In genomic region chr2:110443305-110444005, GRCh38 we compare ENCODE assay signal across 8 cellular contexts. TPM values are rescaled to one million over a fixed set of nuclear protein-coding genes. Genes with fewer than 3 reads are reported as not detected.
DNase-seq lines count a peak whose midpoint lies in the region; ATAC-seq, FAIRE-seq and TF ChIP-seq lines count a peak whose summit lies in the region.
"Not testable (repeated sequence)": the region's sequence is repeated elsewhere in the genome, so short reads cannot be mapped to it uniquely, and the experiment has no call there.
"Had no signal": no experiment of that assay in that cellular context is flagged by ENCODE, and none has a peak within 500 bp of the region (broad histone marks: within the 10 kb centered on the region; RNA-seq: fewer than 3 reads in every experiment).

No MANE protein-coding gene starts in this region.

- H3K9ac ChIP-seq in PC-3 (ENCODE audit: low read length); K562 (ENCODE audit: insufficient read depth in 1 of 2, low read depth in 2 of 2, low read length in 2 of 2): not testable (repeated sequence)

- not testable (repeated sequence) for H3K9me3 ChIP-seq in PC-3 (ENCODE audit: low read length); RWPE2 (ENCODE audit: severe bottlenecking); K562 (replicated peaks; ENCODE audit: control insufficient read depth, insufficient read depth, low read depth, low read length)

- H3K9me2 ChIP-seq in PC-3 (replicated peaks; ENCODE audit: low read length): not testable (repeated sequence)

- not testable (repeated sequence) for H3K9me1 ChIP-seq in K562 (ENCODE audit: control insufficient read depth, insufficient read depth, low read length)

- WGBS in K562 (ENCODE audit: insufficient coverage, low coverage, missing lambda C conversion rate): no CpG with 5 or more reads among the region's 8 CpGs

- TF ChIP-seq CTCF in PC-3 (conservative IDR thresholded peaks at IDR 0.05; ENCODE audit: low read depth, low read length); RWPE2 (IDR thresholded peaks at IDR 0.05; ENCODE audit: poor library complexity, severe bottlenecking); K562 (IDR thresholded peaks at IDR 0.05 in 2 of 3, conservative IDR thresholded peaks at IDR 0.05 in 1 of 3; ENCODE audit: insufficient read depth in 2 of 3, low read depth in 1 of 3, low read length in 3 of 3): not testable (repeated sequence)

- TSS peak; percentile 68 for BruUV-seq in PC-3 (replicated peaks; lab: Mats Ljungman, UMichigan)
- not testable (repeated sequence) for BruUV-seq in K562 (replicated peaks; lab: Mats Ljungman, UMichigan)

- POLR2A ChIA-PET in PC-3 (lab: Charles Lee; ENCODE audit: unreplicated experiment); K562 (lab: Yijun Ruan, JAX): not testable (repeated sequence)

- ATAC-seq in PC-3 (peak; percentile 82), RWPE2 (ENCODE audit: low read depth) (peak; percentile 86)
- not testable (repeated sequence) for ATAC-seq in K562

- H3K27me3 ChIP-seq in PC-3 (ENCODE audit: low read length); RWPE2 (ENCODE audit: insufficient read depth, poor library complexity, severe bottlenecking); K562 (ENCODE audit: control insufficient read depth in 2 of 2, insufficient read depth in 2 of 2, low read length in 2 of 2): not testable (repeated sequence)

- CTCF ChIA-PET in PC-3 (lab: Charles Lee); K562 (lab: Yijun Ruan, JAX; ENCODE audit: low intra/inter-chr PET ratio): not testable (repeated sequence)

- not testable (repeated sequence) for H4K20me1 ChIP-seq in PC-3 (ENCODE audit: low read length); K562 (replicated peaks; ENCODE audit: control insufficient read depth, insufficient read depth, low read length)

- not testable (repeated sequence) for H3K4me1 ChIP-seq in PC-3 (ENCODE audit: insufficient read depth, low read length); RWPE2 (ENCODE audit: insufficient read depth, poor library complexity, severe bottlenecking); K562 (replicated peaks in 1 of 2; ENCODE audit: control insufficient read depth in 2 of 2, insufficient read depth in 2 of 2, low read length in 2 of 2)

- not testable (repeated sequence) for TF ChIP-seq RAD21 in K562 (CRISPR knock-in tag; conservative IDR thresholded peaks at IDR 0.05 in 1 of 2, IDR thresholded peaks at IDR 0.05 in 1 of 2)

- not testable (repeated sequence) for TF ChIP-seq POLR2A in H54 (IDR thresholded peaks at IDR 0.05; ENCODE audit: low read depth, low read length); K562 (conservative IDR thresholded peaks at IDR 0.05)

- not testable (repeated sequence) for H3K36me3 ChIP-seq in PC-3 (ENCODE audit: low read depth, low read length); RWPE2 (ENCODE audit: low read depth); K562 (ENCODE audit: control insufficient read depth, insufficient read depth, low read length)

- H3K4me2 ChIP-seq in PC-3 (ENCODE audit: low read length); K562 (ENCODE audit: insufficient read depth, low read length): not testable (repeated sequence)

- FAIRE-seq in H54 (lab: Jason Lieb, UNC) (peak; percentile 91), K562 (lab: Jason Lieb, UNC) (peak; percentile 44), urothelium cell line (lab: Jason Lieb, UNC) (peak; percentile 92)

- H3K27ac ChIP-seq in PC-3 (ENCODE audit: low read length); RWPE2 (ENCODE audit: poor library complexity, severe bottlenecking); K562 (ENCODE audit: extremely low read depth, low read depth, low read length): not testable (repeated sequence)

- not testable (repeated sequence) for TF ChIP-seq EP300 in K562 (IDR thresholded peaks at IDR 0.05; ENCODE audit: low read length)

- intact Hi-C loops in PC-3 (cut with micrococcal nuclease); K562 (cut with micrococcal nuclease): not testable (repeated sequence)

- H3K4me3 ChIP-seq in PC-3 (ENCODE audit: low read length); RWPE2 (ENCODE audit: severe bottlenecking); K562: not testable (repeated sequence)

- not testable (repeated sequence) for DNase-seq in H54 (ENCODE audit: insufficient read length, low spot score); PC-3; RWPE2 (ENCODE audit: low spot score); K562 (ENCODE audit: extremely low read depth in 1 of 4, low spot score in 3 of 4); urothelium cell line (ENCODE audit: low spot score)

- not testable (repeated sequence) for H2AFZ ChIP-seq in PC-3 (ENCODE audit: low read length); K562 (ENCODE audit: low read depth, low read length)

- not testable (repeated sequence) for H3K79me2 ChIP-seq in PC-3 (ENCODE audit: low read length); K562 (ENCODE audit: control insufficient read depth, insufficient read depth, low read length)

- not testable (repeated sequence) for H3F3A ChIP-seq in PC-3 (ENCODE audit: low read length, unreplicated experiment)

- in situ Hi-C loops in K562 (cut with MboI): not testable (repeated sequence)

RNA-seq across cellular contexts. Expression of gene LIMS4, which starts 29.2 kb away (rescaled TPM):
- total RNA-seq in PC-3 (2014; rRNA removed): 0.33 TPM in 1 of 2 replicates, not detected in the other
- total RNA-seq in K562 (2011; cell fraction: chromatin; rRNA removed; ENCODE audit: low replicate concordance): 1.9 and 2.5 TPM in 2 replicates
- not detected in 2 replicates for total RNA-seq in K562 (2011; cell fraction: nucleolus; rRNA removed)
- total RNA-seq in K562 (2011; cell fraction: nucleoplasm; rRNA removed): not detected in 2 replicates
- not detected in 2 replicates for total RNA-seq in K562 (2014; rRNA removed)
- total RNA-seq in K562 (2014; rRNA removed; fragmentation: Illumina TruSeq; extraction: Trizol): 1.3 and 2.3 TPM in 2 replicates
- 1.8 TPM in 1 of 2 replicates, not detected in the other for total RNA-seq in K562 (2015; rRNA removed; fragmentation: Illumina TruSeq; extraction: Trizol)
- 0.55 and 0.74 TPM in 2 replicates for total RNA-seq in K562 (2021)
- polyA plus RNA-seq in K562 (2011; rRNA removed): 2.5 and 2.6 TPM in 2 replicates
- 0.15 TPM in 1 of 2 replicates, not detected in the other for polyA plus RNA-seq in K562 (2011; cell fraction: cytosol; rRNA removed)
- 0.14 TPM in 1 of 2 replicates, not detected in the other for polyA plus RNA-seq in K562 (2011; cell fraction: nucleus; rRNA removed)
- 0.58 and 2.0 TPM in 2 replicates for polyA plus RNA-seq in K562 (2012)
- 0.49 and 0.82 TPM in 2 replicates for polyA plus RNA-seq in K562 (2014; fragmentation: Illumina TruSeq; extraction: Trizol)
- 1 to 10 TPM in 1 of 2 experiments, under 1 TPM in 1; 0.98 to 1.6 TPM for polyA plus RNA-seq in K562 (2014; fragmentation: Nextera tagmentation; extraction: Ambion mirVana)
- not detected in 2 replicates for polyA plus RNA-seq in K562 (2014; rRNA removed)
- polyA minus RNA-seq in K562 (2011; rRNA and poly(A)+ RNA removed): 3.3 and 5.7 TPM in 2 replicates
- 4.3 and 7.4 TPM in 2 replicates for polyA minus RNA-seq in K562 (2011; cell fraction: cytosol; rRNA and poly(A)+ RNA removed)
- 0.27 TPM in 1 of 2 replicates, not detected in the other for polyA minus RNA-seq in K562 (2011; cell fraction: nucleus; rRNA and poly(A)+ RNA removed)
- total RNA-seq: Calu3; CD4-positive, alpha-beta T cell; CD8-positive, alpha-beta T cell had no signal
